ENCODE assay signal across 23 cellular contexts in the genomic region with DNA sequence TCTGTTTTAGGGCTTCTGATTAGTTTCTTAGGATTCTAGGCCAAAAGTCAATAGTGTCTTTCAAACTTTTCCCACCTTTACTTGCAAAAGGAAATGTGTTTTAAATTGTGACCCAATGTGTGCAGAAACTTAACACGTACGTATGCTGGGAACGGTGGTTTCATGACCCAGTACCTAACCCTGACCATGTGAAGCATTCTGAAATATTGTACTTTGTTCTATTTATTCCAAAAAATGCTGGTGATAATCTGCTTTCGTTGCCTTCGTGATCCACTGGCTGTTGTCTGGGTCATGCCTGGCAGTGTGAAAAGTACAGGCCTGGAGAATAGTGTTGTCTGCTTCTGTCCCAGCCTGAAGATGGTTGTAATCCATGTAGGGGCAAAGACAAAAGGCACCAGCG.
"Had no signal": no experiment of that assay in that cellular context is flagged by ENCODE, and none has a peak within 500 bp of the region (broad histone marks: within the 10 kb centered on the region; RNA-seq: fewer than 3 reads in every experiment).

No MANE protein-coding gene starts in this region.

- H3K4me1 ChIP-seq: body of pancreas, colonic mucosa had no signal

- ATAC-seq: activated CD4-positive, alpha-beta T cell treated with anti-CD3 and anti-CD28 coated beads for 36 hours; activated T-cell treated with anti-CD3 and anti-CD28 coated beads, Interleukin-2, amount 50 U/mL, for 72 hours; activated T-helper 17 cell treated with anti-CD3 and anti-CD28 coated beads, Interleukin-2, amount 50 U/mL, for 72 hours; body of pancreas; esophagus mucosa had no signal

- FAIRE-seq: frontal cortex had no signal

- DNase-seq: activated CD4-positive, alpha-beta memory T cell treated with anti-CD3 and anti-CD28 coated beads, Interleukin-2, amount 10 ng/mL, durations not matched to agents 7 days and 5 days; activated CD4-positive, alpha-beta T cell treated with anti-CD3 and anti-CD28 coated beads for 36 hours; activated CD4-positive, alpha-beta T cell treated with anti-CD3 and anti-CD28 coated beads, Interleukin-2, amount 10 ng/mL, durations not matched to agents 24 days and 14 days; activated CD4-positive, alpha-beta T cell treated with anti-CD3 and anti-CD28 coated beads, Interleukin-2, amount 50 U/mL, for 4 hours; activated CD4-positive, CD25-positive, alpha-beta regulatory T cell; activated CD4-positive, CD25-positive, alpha-beta regulatory T cell treated with anti-CD3 and anti-CD28 coated beads, Interleukin-2, amount 50 U/mL, for 72 hours; activated CD8-positive, alpha-beta memory T cell treated with anti-CD3 and anti-CD28 coated beads, Interleukin-2, amount 50 U/mL, for 48 hours; activated effector memory CD4-positive, alpha-beta T cell treated with Interleukin-2 at 50 U/mL for 16 hours; activated gamma-delta T cell treated with Interleukin-2 at 50 U/mL for 16 hours; activated naive CD4-positive, alpha-beta T cell treated with anti-CD3 and anti-CD28 coated beads, Interleukin-2, amount 50 U/mL, for 16 hours; activated naive CD4-positive, alpha-beta T cell treated with Interleukin-2 at 50 U/mL for 16 hours; activated T-cell treated with anti-CD3 and anti-CD28 coated beads for 4 hours; activated T-cell treated with anti-CD3 and anti-CD28 coated beads, Interleukin-2, amount 50 U/mL, for 24 hours; activated T-cell treated with anti-CD3 and anti-CD28 coated beads, Interleukin-2, amount 50 U/mL, for 72 hours; amniotic stem cell; body of pancreas; colonic mucosa; effector CD8-positive, alpha-beta T cell; foreskin fibroblast; T-helper 2 cell had no signal

- H3K27me3 ChIP-seq: body of pancreas, colonic mucosa had no signal

- H3K9me3 ChIP-seq: body of pancreas, colonic mucosa had no signal

- H3K4me3 ChIP-seq: body of pancreas, colonic mucosa had no signal

- H3K27ac ChIP-seq: body of pancreas, colonic mucosa had no signal
